8 cellular contexts compared by ENCODE assay signal in genomic region chr19:13764101-13764807, GRCh38. TPM values are rescaled to one million over a fixed set of nuclear protein-coding genes. Genes with fewer than 3 reads are reported as not detected.
A peak's percentile ranks its signal among the peaks of the same experiment; 100 is the strongest.
DNase-seq lines count a peak whose midpoint lies in the region; ATAC-seq, FAIRE-seq and TF ChIP-seq lines count a peak whose summit lies in the region.

TSS of gene MRI1 (plus strand) at chr19:13764522. CDS start at chr19:13764589, 67 bp downstream.

- POLR2A ChIA-PET in endothelial cell of umbilical vein (lab: Charles Lee) = interaction anchor here (0.6 to 1.4 kb wide), 3 partner anchors 9 to 40 kb away, joined by 3 to 5 read pairs (median 3); a partner anchor contains a TSS

- dilution Hi-C loops in endothelial cell of umbilical vein (cut with MboI; ENCODE audit: extremely low pct_ligation_motif_present, low sequenced_read_pairs) = no loop called here

- FAIRE-seq in endothelial cell of umbilical vein (lab: Jason Lieb, UNC) = peak; percentile 89

- H3K27ac ChIP-seq in endothelial cell of umbilical vein (ENCODE audit: insufficient read depth, low read depth, low read length) = peak within 1 kb of the TSS; percentile 35

- no peaks in the 10 kb centered on the region for H3K9me1 ChIP-seq in endothelial cell of umbilical vein (replicated peaks; ENCODE audit: control insufficient read depth, extremely low read depth, insufficient read depth, low read length)

- TF ChIP-seq POLR2A in endothelial cell of umbilical vein (IDR thresholded peaks at IDR 0.05; ENCODE audit: low read depth, low read length) = peak; percentile 83

- TF ChIP-seq CTCF in endothelial cell of umbilical vein (IDR thresholded peaks at IDR 0.05; ENCODE audit: extremely low read depth in 1 of 2, insufficient read depth in 1 of 2, low read depth in 1 of 2, low read length in 2 of 2) (no peak), mesothelial cell of epicardium (IDR thresholded peaks at IDR 0.05; ENCODE audit: unreplicated experiment) (no peak)

- peak within 1 kb of the TSS; percentile 93 for H3K4me2 ChIP-seq in endothelial cell of umbilical vein (ENCODE audit: insufficient read depth, low read length)

- intact Hi-C loops in endothelial cell of umbilical vein (cut with micrococcal nuclease) = loop anchor here (1.0 to 2.0 kb wide), 2 partner anchors 10 to 15 kb away; partner anchors contain the start of gene C19orf53

- H2AFZ ChIP-seq in endothelial cell of umbilical vein (ENCODE audit: low read depth, low read length) = peak within 1 kb of the TSS; percentile 57

- CTCF ChIA-PET in endothelial cell of umbilical vein (lab: Charles Lee) = interaction anchor here (0.8 to 1.4 kb wide), 10 partner anchors 9 to 98 kb away, joined by 3 to 6 read pairs (median 4); partner anchors contain the start of gene ZSWIM4

- peaks cover 12% of the 10 kb centered on the region for H3K4me1 ChIP-seq in endothelial cell of umbilical vein (ENCODE audit: control insufficient read depth, extremely low read depth, insufficient read depth, low read length)

- no peaks in the 10 kb centered on the region for H3K9me3 ChIP-seq in endothelial cell of umbilical vein (replicated peaks; ENCODE audit: control insufficient read depth, insufficient read depth, low read length)

- H3K27ac Mint-ChIP-seq in mesothelial cell of epicardium = peak within 1 kb of the TSS; percentile 68

- BruUV-seq in endothelial cell of umbilical vein (replicated peaks; lab: Mats Ljungman, UMichigan) = TSS peak; percentile 94

- no peaks in the 10 kb centered on the region for H4K20me1 ChIP-seq in endothelial cell of umbilical vein (replicated peaks; ENCODE audit: control insufficient read depth, extremely low read depth, insufficient read depth, low read length)

- peak within 1 kb of the TSS; percentile 71 for H3K4me3 Mint-ChIP-seq in mesothelial cell of epicardium

- peaks cover 23% of the 10 kb centered on the region for H3K79me2 ChIP-seq in endothelial cell of umbilical vein (ENCODE audit: control insufficient read depth, insufficient read depth, low read length)

- no peaks in the 10 kb centered on the region for H3K27me3 Mint-ChIP-seq in mesothelial cell of epicardium (ENCODE audit: low read depth)

- H3K9me3 Mint-ChIP-seq in mesothelial cell of epicardium = no peaks in the 10 kb centered on the region

- H3K27me3 ChIP-seq in endothelial cell of umbilical vein (ENCODE audit: control insufficient read depth in 2 of 2, insufficient read depth in 2 of 2, low read length in 2 of 2) = no peaks in the 10 kb centered on the region

- H3K4me3 ChIP-seq in endothelial cell of umbilical vein (replicated peaks in 1 of 3; ENCODE audit: insufficient read depth in 1 of 3, low read depth in 1 of 3, low read length in 3 of 3) = peak within 1 kb of the TSS; percentile 56 to 79 (median 65)

- H3K4me1 Mint-ChIP-seq in mesothelial cell of epicardium = peaks cover 8% of the 10 kb centered on the region

- peaks cover 11 to 28% of the 10 kb centered on the region in 2 experiments for H3K36me3 ChIP-seq in endothelial cell of umbilical vein (ENCODE audit: control insufficient read depth in 2 of 2, extremely low read depth in 1 of 2, insufficient read depth in 2 of 2, low read length in 2 of 2)

- H3K9ac ChIP-seq in endothelial cell of umbilical vein (replicated peaks; ENCODE audit: extremely low read depth, insufficient read depth, low read length) = peak within 1 kb of the TSS; percentile 68

- DNase-seq in EH (ENCODE audit: low read depth) (peak; percentile 80), NOMO-1 (lab: John Stamatoyannopoulos, UW; ENCODE audit: unreplicated experiment in 2 of 2) (peak; percentile 18 to 67), activated T-cell treated with anti-CD3 and anti-CD28 coated beads for 1 hour (ENCODE audit: low read depth) (peak; percentile 49), endothelial cell of umbilical vein (ENCODE audit: low read depth, low spot score) (peak; percentile 70), mesothelial cell of epicardium (ENCODE audit: low spot score in 2 of 2, unreplicated experiment in 2 of 2) (peak in 1 of 2 experiments; percentile 70)
- DNase-seq in stimulated activated CD8-positive, alpha-beta memory T cell treated with anti-CD3 and anti-CD28 coated beads, Interleukin-2, amount 100 ng/mL, for 48 hours (ENCODE audit: low read depth in 2 of 2) = peak; percentile 61 to 63

- ATAC-seq in HG03280 (IDR thresholded peaks at IDR 0.05; ENCODE audit: unreplicated experiment) (peak; percentile 61), HG03378 (IDR thresholded peaks at IDR 0.05; ENCODE audit: unreplicated experiment) (no peak)

- H3K36me3 Mint-ChIP-seq in mesothelial cell of epicardium = peaks cover 13% of the 10 kb centered on the region

TF ChIP-seq in endothelial cell of umbilical vein, 7 proteins besides CTCF, POLR2A, EP300 and RAD21:
- TF ChIP-seq POLR2AphosphoS5 (IDR thresholded peaks at IDR 0.05; ENCODE audit: insufficient read depth, low read depth, low read length) (peak; percentile 91), MYC (IDR thresholded peaks at IDR 0.05; ENCODE audit: low read depth, low read length) (no peak)

RNA-seq across cellular contexts. Expression of gene MRI1, which starts in this region (rescaled TPM):
- total RNA-seq in endothelial cell of umbilical vein = 42.3 and 56.2 TPM in 2 replicates
- polyA plus RNA-seq in endothelial cell of umbilical vein = 63.2 and 82.4 TPM in 2 replicates
- 17.6 and 29.1 TPM in 2 replicates for polyA plus RNA-seq in endothelial cell of umbilical vein (2011; cell fraction: cytosol; rRNA removed)
- polyA plus RNA-seq in endothelial cell of umbilical vein (2011; cell fraction: nucleus; rRNA removed) = 216 and 219 TPM in 2 replicates
- 30.3 and 33.4 TPM in 2 replicates for polyA plus RNA-seq in endothelial cell of umbilical vein (2012)
- polyA minus RNA-seq in endothelial cell of umbilical vein = 33.9 and 34.1 TPM in 2 replicates
- 31.9 TPM for polyA minus RNA-seq in endothelial cell of umbilical vein (2011; cell fraction: cytosol; rRNA and poly(A)+ RNA removed)
- polyA minus RNA-seq in endothelial cell of umbilical vein (2011; cell fraction: nucleus; rRNA and poly(A)+ RNA removed) = 24.6 and 33.9 TPM in 2 replicates
- 27.6 to 29.0 TPM (median 28.7 TPM) in 3 replicates for total RNA-seq in mesothelial cell of epicardium
